2 cellular contexts compared by ENCODE assay signal in genomic region chr15:92833493-92834271, GRCh38.
TF ChIP-seq lines count a peak whose summit lies in the region.

No MANE protein-coding gene starts in this region.

TF ChIP-seq in SK-N-SH, 30 proteins besides CTCF, POLR2A, EP300 and RAD21 (continued from another document):
- TF ChIP-seq, protein P1, sequence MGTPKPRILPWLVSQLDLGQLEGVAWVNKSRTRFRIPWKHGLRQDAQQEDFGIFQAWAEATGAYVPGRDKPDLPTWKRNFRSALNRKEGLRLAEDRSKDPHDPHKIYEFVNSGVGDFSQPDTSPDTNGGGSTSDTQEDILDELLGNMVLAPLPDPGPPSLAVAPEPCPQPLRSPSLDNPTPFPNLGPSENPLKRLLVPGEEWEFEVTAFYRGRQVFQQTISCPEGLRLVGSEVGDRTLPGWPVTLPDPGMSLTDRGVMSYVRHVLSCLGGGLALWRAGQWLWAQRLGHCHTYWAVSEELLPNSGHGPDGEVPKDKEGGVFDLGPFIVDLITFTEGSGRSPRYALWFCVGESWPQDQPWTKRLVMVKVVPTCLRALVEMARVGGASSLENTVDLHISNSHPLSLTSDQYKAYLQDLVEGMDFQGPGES (IDR thresholded peaks at IDR 0.05; ENCODE audit: low read depth, low read length), result no peak
- TF ChIP-seq TAF1 (IDR thresholded peaks at IDR 0.05; ENCODE audit: borderline replicate concordance, low read depth, low read length) (no peak), GATA2 (CRISPR knock-in tag; IDR thresholded peaks at IDR 0.05) (no peak), JUND (IDR thresholded peaks at IDR 0.05) (no peak)

TF ChIP-seq in SK-N-SH treated with all-trans-retinoic acid at 6 μM for 48 hours, 23 proteins besides CTCF, POLR2A, EP300 and RAD21 (continued from another document):
- TF ChIP-seq TSHZ2 (CRISPR knock-in tag; IDR thresholded peaks at IDR 0.05) (no peak), GLIS3 (CRISPR knock-in tag; IDR thresholded peaks at IDR 0.05) (no peak)
- TF ChIP-seq, protein P2, sequence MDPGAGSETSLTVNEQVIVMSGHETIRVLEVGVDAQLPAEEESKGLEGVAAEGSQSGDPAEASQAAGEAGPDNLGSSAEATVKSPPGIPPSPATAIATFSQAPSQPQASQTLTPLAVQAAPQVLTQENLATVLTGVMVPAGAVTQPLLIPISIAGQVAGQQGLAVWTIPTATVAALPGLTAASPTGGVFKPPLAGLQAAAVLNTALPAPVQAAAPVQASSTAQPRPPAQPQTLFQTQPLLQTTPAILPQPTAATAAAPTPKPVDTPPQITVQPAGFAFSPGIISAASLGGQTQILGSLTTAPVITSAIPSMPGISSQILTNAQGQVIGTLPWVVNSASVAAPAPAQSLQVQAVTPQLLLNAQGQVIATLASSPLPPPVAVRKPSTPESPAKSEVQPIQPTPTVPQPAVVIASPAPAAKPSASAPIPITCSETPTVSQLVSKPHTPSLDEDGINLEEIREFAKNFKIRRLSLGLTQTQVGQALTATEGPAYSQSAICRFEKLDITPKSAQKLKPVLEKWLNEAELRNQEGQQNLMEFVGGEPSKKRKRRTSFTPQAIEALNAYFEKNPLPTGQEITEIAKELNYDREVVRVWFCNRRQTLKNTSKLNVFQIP (CRISPR knock-in tag; IDR thresholded peaks at IDR 0.05; ENCODE audit: borderline replicate concordance, low read depth), result no peak
TF ChIP-seq in SK-N-SH treated with all-trans-retinoic acid at 6 μM for 48 hours: peak in this region for 0.
